1 cellular context compared by ENCODE assay signal in genomic region chr12:47353508-47353907, GRCh38.
TF ChIP-seq lines count a peak whose summit lies in the region.

No MANE protein-coding gene starts in this region.

TF ChIP-seq in K562, 482 proteins besides CTCF, POLR2A, EP300 and RAD21:
- no peak for TF ChIP-seq RREB1 (CRISPR knock-in tag; IDR thresholded peaks at IDR 0.05)
- TF ChIP-seq, protein P1, sequence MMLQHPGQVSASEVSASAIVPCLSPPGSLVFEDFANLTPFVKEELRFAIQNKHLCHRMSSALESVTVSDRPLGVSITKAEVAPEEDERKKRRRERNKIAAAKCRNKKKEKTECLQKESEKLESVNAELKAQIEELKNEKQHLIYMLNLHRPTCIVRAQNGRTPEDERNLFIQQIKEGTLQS (IDR thresholded peaks at IDR 0.05): peak; percentile 39
- TF ChIP-seq, protein P1 (CRISPR knock-in tag; conservative IDR thresholded peaks at IDR 0.05): no peak
- TF ChIP-seq NR2C2 (CRISPR knock-in tag; IDR thresholded peaks at IDR 0.05): no peak
- TF ChIP-seq NR2C2 (tag; IDR thresholded peaks at IDR 0.05): peak; percentile 44; the same call in 1 of the 2 replicates
- TF ChIP-seq ARID1B (IDR thresholded peaks at IDR 0.05): 0 out of 2 replicates have a peak, but pooled peaks have one; percentile 30
- 0 out of 2 replicates have a peak, but pooled peaks have one; percentile 22 for TF ChIP-seq DPF2 (IDR thresholded peaks at IDR 0.05)
- 0 out of 2 replicates have a peak, but pooled peaks have one; percentile 42 for TF ChIP-seq FOSL1 (tag; conservative IDR thresholded peaks at IDR 0.05)
- no peak for TF ChIP-seq ZNF668 (CRISPR knock-in tag; IDR thresholded peaks at IDR 0.05)
- TF ChIP-seq ZNF239 (CRISPR knock-in tag; IDR thresholded peaks at IDR 0.05): no peak
- peak; percentile 73 for TF ChIP-seq NR2C1 (IDR thresholded peaks at IDR 0.05)
- peak; percentile 69 for TF ChIP-seq NR2C1 (tag; IDR thresholded peaks at IDR 0.05)
TF ChIP-seq in K562: peak in this region for 6.
